Comparison of ENCODE assay signal across 8 cellular contexts in the genomic region with DNA sequence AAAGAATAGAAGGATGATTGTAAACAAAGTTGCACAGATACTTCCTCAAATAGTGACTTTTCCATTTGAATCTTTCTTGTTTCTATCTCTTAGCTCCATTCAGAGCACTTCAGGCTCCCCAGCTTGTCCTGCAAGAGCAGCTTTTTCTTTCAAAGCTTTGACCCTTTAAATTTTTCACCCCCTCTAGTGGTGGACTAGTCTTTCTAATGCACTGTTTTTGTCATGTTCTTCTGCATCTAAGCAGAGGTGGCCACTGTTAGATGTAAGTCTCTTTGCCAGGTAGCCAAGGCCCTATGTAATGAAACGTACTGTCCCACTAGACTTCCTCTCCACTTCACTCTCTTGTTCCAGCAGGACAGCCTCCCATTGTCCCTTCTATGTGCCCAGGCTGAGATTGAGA.
DNase-seq lines count a peak whose midpoint lies in the region; ATAC-seq and TF ChIP-seq lines count a peak whose summit lies in the region.

No MANE protein-coding gene starts in this region.

- no peaks in the 10 kb centered on the region for H3K27me3 ChIP-seq in CD4-positive, CD25-positive, alpha-beta regulatory T cell (ENCODE audit: control insufficient read depth, insufficient read depth, low read length)
- H3K27me3 ChIP-seq in H9 (ENCODE audit: insufficient read depth, low read length), result no peaks in the 10 kb centered on the region; the same call in 1 of the 2 replicates

- H3K27ac ChIP-seq in CD4-positive, CD25-positive, alpha-beta regulatory T cell (ENCODE audit: insufficient read depth, low read length, poor library complexity, severe bottlenecking), result no peak overlapping the region
- H3K27ac ChIP-seq in H9 (ENCODE audit: insufficient read length, low read depth, low read length), result no peak overlapping the region

- H2BK120ac ChIP-seq in H9 (ENCODE audit: low read depth, low read length, poor library complexity, severe bottlenecking), result no peak overlapping the region

- ATAC-seq in CD4-positive, CD25-positive, alpha-beta regulatory T cell (ENCODE audit: low read depth in 2 of 2), result no peak
- ATAC-seq in HG02678 (IDR thresholded peaks at IDR 0.05; ENCODE audit: unreplicated experiment), result no peak
- ATAC-seq in stimulated activated naive CD8-positive, alpha-beta T cell treated with anti-CD3 and anti-CD28 coated beads, Interleukin-15, amount 100 ng/mL, for 72 hours, result no peak

- H2AFZ ChIP-seq in H9 (ENCODE audit: low read length), result no peak overlapping the region

- no peak overlapping the region for H3K18ac ChIP-seq in H9 (ENCODE audit: insufficient read length, low read depth, low read length)

- H3K56ac ChIP-seq in H9 (ENCODE audit: insufficient read length, low read depth, low read length), result no peak overlapping the region

- no peak overlapping the region for H3K9ac ChIP-seq in H9 (ENCODE audit: extremely low read depth, insufficient read length, low read length)

- H2BK15ac ChIP-seq in H9 (ENCODE audit: low read depth, low read length), result no peak overlapping the region

- peaks cover 0 to 8% (median 3%) of the 10 kb centered on the region in 7 donors for H3K9me3 Mint-ChIP-seq in CD4-positive, CD25-positive, alpha-beta regulatory T cell
- peaks cover 5 to 9% of the 10 kb centered on the region in 2 experiments; a peak in 4 of 5 replicates for H3K9me3 Mint-ChIP-seq in H9
- peaks cover 10 to 12% of the 10 kb centered on the region in 2 donors for H3K9me3 Mint-ChIP-seq in stimulated activated naive CD8-positive, alpha-beta T cell treated with anti-CD3 and anti-CD28 coated beads, Interleukin-15, amount 100 ng/mL, for 72 hours

- H4K91ac ChIP-seq in H9 (ENCODE audit: insufficient read length, low read depth, low read length), result no peak overlapping the region

- H4K8ac ChIP-seq in H9 (replicated peaks; ENCODE audit: insufficient read length, low read depth, low read length), result no peak overlapping the region

- H3T11ph ChIP-seq in H9 (ENCODE audit: low read length), result no peak overlapping the region

- H3K23ac ChIP-seq in H9 (ENCODE audit: insufficient read length, low read depth, low read length), result no peak overlapping the region

- H3K36me3 ChIP-seq in CD4-positive, CD25-positive, alpha-beta regulatory T cell (ENCODE audit: control insufficient read depth, insufficient read depth, low read length), result no peaks in the 10 kb centered on the region

- H3K9me3 ChIP-seq in CD4-positive, CD25-positive, alpha-beta regulatory T cell (ENCODE audit: control insufficient read depth in 2 of 2, low read length in 2 of 2), result peaks cover 2 to 3% of the 10 kb centered on the region in 2 experiments
- no peaks in the 10 kb centered on the region for H3K9me3 ChIP-seq in H9 (ENCODE audit: control insufficient read depth, low read depth, low read length)

- H3K4me1 ChIP-seq in CD4-positive, CD25-positive, alpha-beta regulatory T cell (ENCODE audit: control insufficient read depth, insufficient read depth, low read length, poor library complexity, severe bottlenecking), result no peaks in the 10 kb centered on the region
- no peaks in the 10 kb centered on the region for H3K4me1 ChIP-seq in H9 (ENCODE audit: insufficient read depth, low read length)

- H3K23me2 ChIP-seq in H9 (ENCODE audit: insufficient read length, low read depth, low read length, poor library complexity, severe bottlenecking), result no peaks in the 10 kb centered on the region

- H2BK20ac ChIP-seq in H9 (ENCODE audit: low read depth, low read length, poor library complexity, severe bottlenecking), result no peak overlapping the region

- H3K27me3 Mint-ChIP-seq in CD4-positive, CD25-positive, alpha-beta regulatory T cell, result peaks cover 17% of the 10 kb centered on the region
- H3K27me3 Mint-ChIP-seq in H9 (ENCODE audit: low read depth), result no peaks in the 10 kb centered on the region
- no peaks in the 10 kb centered on the region for H3K27me3 Mint-ChIP-seq in stimulated activated naive CD8-positive, alpha-beta T cell treated with anti-CD3 and anti-CD28 coated beads, Interleukin-15, amount 100 ng/mL, for 72 hours

- H2BK5ac ChIP-seq in H9 (ENCODE audit: insufficient read length, low read length), result no peak overlapping the region

- no peak overlapping the region for H3K27ac Mint-ChIP-seq in CD4-positive, CD25-positive, alpha-beta regulatory T cell
- H3K27ac Mint-ChIP-seq in H9, result no peak overlapping the region
- H3K27ac Mint-ChIP-seq in stimulated activated naive CD8-positive, alpha-beta T cell treated with anti-CD3 and anti-CD28 coated beads, Interleukin-15, amount 100 ng/mL, for 72 hours, result no peak overlapping the region

- H3K4me3 ChIP-seq in CD4-positive, CD25-positive, alpha-beta regulatory T cell (ENCODE audit: low read depth, low read length), result no peak overlapping the region
- H3K4me3 ChIP-seq in WI38 (ENCODE audit: low read depth, low read length), result no peak overlapping the region

- no peaks in the 10 kb centered on the region for H4K20me1 ChIP-seq in H9 (ENCODE audit: control insufficient read depth, insufficient read depth, insufficient read length)

- no peaks in the 10 kb centered on the region for H3K79me2 ChIP-seq in H9 (ENCODE audit: insufficient read depth, low read length)

- TF ChIP-seq CTCF in H9 (conservative IDR thresholded peaks at IDR 0.05), result peak; percentile 63
- peak; percentile 33; the same call in 1 of the 2 replicates for TF ChIP-seq CTCF in WI38 (IDR thresholded peaks at IDR 0.05; ENCODE audit: low read depth, low read length)

- no peaks in the 10 kb centered on the region for H3K79me1 ChIP-seq in H9 (ENCODE audit: insufficient read depth, low read depth, low read length, poor library complexity, severe bottlenecking)

- peak in 2 of 3 donors; percentile 30 to 57 for DNase-seq in CD4-positive, CD25-positive, alpha-beta regulatory T cell
- no peak for DNase-seq in H9
- DNase-seq in left kidney (ENCODE audit: low read depth, low spot score), result peak; percentile 50
- DNase-seq in stimulated activated CD8-positive, alpha-beta memory T cell treated with anti-CD3 and anti-CD28 coated beads, Interleukin-4, amount 100 ng/mL, for 48 hours, result no peak
- DNase-seq in activated T-cell treated with anti-CD3 and anti-CD28 coated beads, Interleukin-2, amount 50 U/mL, for 1 hour, result no peak
- DNase-seq in stimulated activated naive CD8-positive, alpha-beta T cell treated with anti-CD3 and anti-CD28 coated beads, Interleukin-15, amount 100 ng/mL, for 72 hours, result no peak

- H4K5ac ChIP-seq in H9 (ENCODE audit: insufficient read length, low read depth, low read length), result no peak overlapping the region

- H3K4me3 Mint-ChIP-seq in CD4-positive, CD25-positive, alpha-beta regulatory T cell, result no peak overlapping the region
- no peak overlapping the region for H3K4me3 Mint-ChIP-seq in H9
- H3K4me3 Mint-ChIP-seq in stimulated activated naive CD8-positive, alpha-beta T cell treated with anti-CD3 and anti-CD28 coated beads, Interleukin-15, amount 100 ng/mL, for 72 hours, result no peak overlapping the region

- no CpG with 5 or more reads among the region's 1 CpG for WGBS in H9 (ENCODE audit: extremely low coverage, insufficient read length, low lambda C conversion rate)

- peaks cover 5% of the 10 kb centered on the region for H3K36me3 Mint-ChIP-seq in CD4-positive, CD25-positive, alpha-beta regulatory T cell
- H3K36me3 Mint-ChIP-seq in H9 (ENCODE audit: insufficient read depth in 1 of 3, low read depth in 3 of 3), result peaks cover 4 to 25% (median 15%) of the 10 kb centered on the region in 3 experiments; a peak in 5 of 7 replicates

- no peak overlapping the region for H3K4me2 ChIP-seq in H9 (ENCODE audit: insufficient read depth, insufficient read length, low read length)

- H3K14ac ChIP-seq in H9 (ENCODE audit: insufficient read depth, low read length), result no peak overlapping the region

- no peak overlapping the region for H2BK12ac ChIP-seq in H9 (ENCODE audit: insufficient read length, low read depth, low read length)

- no peak overlapping the region for H3K4ac ChIP-seq in H9 (ENCODE audit: low read depth, low read length)

- no peaks in the 10 kb centered on the region for H3K4me1 Mint-ChIP-seq in CD4-positive, CD25-positive, alpha-beta regulatory T cell
- no peaks in the 10 kb centered on the region; a peak in 1 of 4 replicates for H3K4me1 Mint-ChIP-seq in H9
- H3K4me1 Mint-ChIP-seq in stimulated activated naive CD8-positive, alpha-beta T cell treated with anti-CD3 and anti-CD28 coated beads, Interleukin-15, amount 100 ng/mL, for 72 hours, result no peaks in the 10 kb centered on the region

- no peak overlapping the region for H2AK5ac ChIP-seq in H9 (ENCODE audit: insufficient read length, low read length)

Comparison
In these comparisons a context has a peak if more than half of its experiments do, and no peak if none do; other contexts are left out.
1. DNase-seq: peak in CD4-positive, CD25-positive, alpha-beta regulatory T cell (2 of 3) and left kidney (single experiment); none in H9 (single experiment), stimulated activated CD8-positive, alpha-beta memory T cell treated with anti-CD3 and anti-CD28 coated beads, Interleukin-4, amount 100 ng/mL, for 48 hours (single experiment), activated T-cell treated with anti-CD3 and anti-CD28 coated beads, Interleukin-2, amount 50 U/mL, for 1 hour (single experiment) and stimulated activated naive CD8-positive, alpha-beta T cell treated with anti-CD3 and anti-CD28 coated beads, Interleukin-15, amount 100 ng/mL, for 72 hours (0 of 2).